ENCODE assay signal across 21 cellular contexts in the genomic region with DNA sequence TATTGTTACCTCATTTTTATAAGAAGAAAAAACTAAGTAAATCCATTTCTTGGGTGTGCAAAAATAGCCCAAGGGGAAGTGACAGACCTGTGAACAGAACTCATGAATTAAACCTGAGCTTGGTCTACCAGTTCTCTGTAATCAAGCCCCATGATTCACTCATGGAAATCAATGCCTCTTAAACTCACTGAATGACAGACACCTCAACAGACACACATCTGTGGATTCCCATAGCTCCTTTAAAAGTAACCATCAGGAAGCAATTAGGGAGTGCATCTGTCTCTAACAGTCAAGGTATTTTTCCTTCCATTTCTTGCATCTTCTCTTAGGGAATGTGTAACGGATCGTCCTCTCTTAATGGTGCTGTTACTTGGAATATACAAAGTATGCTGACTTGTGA.
DNase-seq lines count a peak whose midpoint lies in the region; ATAC-seq and TF ChIP-seq lines count a peak whose summit lies in the region.
"Had no signal": no experiment of that assay in that cellular context is flagged by ENCODE, and none has a peak within 500 bp of the region (broad histone marks: within the 10 kb centered on the region; RNA-seq: fewer than 3 reads in every experiment).

No MANE protein-coding gene starts in this region.

- H3K9me2 ChIP-seq in neural cell (ENCODE audit: insufficient read depth, low read length), result no peaks in the 10 kb centered on the region

- ATAC-seq in SK-N-SH treated with all-trans-retinoic acid at 6 μM for 48 hours, result peak; percentile 86
- ATAC-seq: activated T-helper 17 cell treated with anti-CD3 and anti-CD28 coated beads, Interleukin-2, amount 50 U/mL, for 72 hours; T-cell had no signal

- no peaks in the 10 kb centered on the region for H4K20me1 ChIP-seq in neural cell (ENCODE audit: insufficient read depth)

- H3K9me3 ChIP-seq in A673 (ENCODE audit: low read depth, low read length, poor library complexity, severe bottlenecking) (no peaks in the 10 kb centered on the region), neural cell (ENCODE audit: low read length) (no peaks in the 10 kb centered on the region)

- TF ChIP-seq RAD21 in neural cell (conservative IDR thresholded peaks at IDR 0.05), result no peak

- H2AFZ ChIP-seq in neural cell (ENCODE audit: low read depth, low read length), result no peak overlapping the region
- H2AFZ ChIP-seq: GM23248 had no signal

- CTCF ChIA-PET in A673 (lab: Charles Lee), result no interaction called here

- no TSS peak for BruUV-seq in A673 (replicated peaks; lab: Mats Ljungman, UMichigan)

- no peak for TF ChIP-seq EP300 in neural cell (conservative IDR thresholded peaks at IDR 0.05; ENCODE audit: poor library complexity, severe bottlenecking)

- H3K4me1 ChIP-seq in A673 (ENCODE audit: insufficient read depth, low read length, poor library complexity, severe bottlenecking), result peaks cover 32% of the 10 kb centered on the region

- no peaks in the 10 kb centered on the region for H3K36me3 ChIP-seq in A673 (ENCODE audit: insufficient read depth, low read length, poor library complexity, severe bottlenecking)
- H3K36me3 ChIP-seq in neural cell (ENCODE audit: insufficient read depth, low read length), result no peaks in the 10 kb centered on the region

- no peak overlapping the region for H3K4me2 ChIP-seq in neural cell (ENCODE audit: low read length)
- H3K4me2 ChIP-seq: KMS-11 had no signal

- H3K27me3 ChIP-seq in A673 (replicated peaks; ENCODE audit: insufficient read depth, low read depth, low read length, poor library complexity) (no peaks in the 10 kb centered on the region), neural cell (ENCODE audit: insufficient read depth, low read depth, low read length) (no peaks in the 10 kb centered on the region)

- H3K9ac ChIP-seq in neural cell (ENCODE audit: low read length), result no peak overlapping the region
- H3K9ac ChIP-seq: GM23248, KMS-11 had no signal

- H3K27ac ChIP-seq in A673 (ENCODE audit: low read depth, low read length, poor library complexity, severe bottlenecking), result peak overlapping the region; percentile 54
- H3K27ac ChIP-seq in neural cell (ENCODE audit: low read length), result no peak overlapping the region
- H3K27ac ChIP-seq: GM23248, KMS-11 had no signal

- DNase-seq in A673 (ENCODE audit: low spot score) (peak; percentile 79), HFF-Myc (ENCODE audit: extremely low read depth, low read depth) (peak; percentile 51), activated gamma-delta T cell (lab: John Stamatoyannopoulos, UW) (no peak), Kasumi-1 (lab: John Stamatoyannopoulos, UW) (no peak), NCI-H2107 (lab: John Stamatoyannopoulos, UW) (no peak)
- DNase-seq: activated CD4-positive, alpha-beta memory T cell treated with anti-CD3 and anti-CD28 coated beads for 36 hours; activated CD8-positive, alpha-beta memory T cell treated with anti-CD3 and anti-CD28 coated beads, Interleukin-2, amount 50 U/mL, for 48 hours; aorta; cortex of kidney; GM23248; head of caudate nucleus; NCI-H1694 treated with DMSO at 0.1 percent for 48 hours; NCI-H345; NCI-H774; SIG-M5; substantia nigra; T-cell had no signal

- TF ChIP-seq CTCF in A673 (conservative IDR thresholded peaks at IDR 0.05; ENCODE audit: low read depth, low read length), result no peak
- TF ChIP-seq CTCF in HFF-Myc (IDR thresholded peaks at IDR 0.05; ENCODE audit: low read depth, low read length, missing control alignments), result no peak
- TF ChIP-seq CTCF in neural cell (IDR thresholded peaks at IDR 0.05; ENCODE audit: poor library complexity, severe bottlenecking), result no peak

- intact Hi-C loops in A673 (cut with micrococcal nuclease; ENCODE audit: unreplicated experiment), result no loop called here

- H3K4me3 ChIP-seq in A673 (ENCODE audit: low read depth, low read length, poor library complexity, severe bottlenecking), result no peak overlapping the region
- H3K4me3 ChIP-seq in HFF-Myc (replicated peaks; ENCODE audit: low read depth, low read length), result no peak overlapping the region
- no peak overlapping the region for H3K4me3 ChIP-seq in neural cell (ENCODE audit: low read length)
- H3K4me3 ChIP-seq: GM23248 had no signal

- H3F3A ChIP-seq in neural cell (ENCODE audit: insufficient read depth, low read length, poor library complexity, severe bottlenecking), result no peaks in the 10 kb centered on the region

- POLR2A ChIA-PET in A673 (lab: Charles Lee; ENCODE audit: low non-redundant PET), result no interaction called here

- no peaks in the 10 kb centered on the region for H3K79me2 ChIP-seq in neural cell (replicated peaks; ENCODE audit: insufficient read depth, low read length)

TF ChIP-seq in SK-N-SH treated with all-trans-retinoic acid at 6 μM for 48 hours, 23 proteins besides CTCF, POLR2A, EP300 and RAD21:
- TF ChIP-seq ZC3H10 (CRISPR knock-in tag; IDR thresholded peaks at IDR 0.05), result no peak
- TF ChIP-seq OSR1 (CRISPR knock-in tag; IDR thresholded peaks at IDR 0.05), result no peak
- TF ChIP-seq TOX (CRISPR knock-in tag; IDR thresholded peaks at IDR 0.05; ENCODE audit: borderline replicate concordance), result no peak
- TF ChIP-seq, protein P1, sequence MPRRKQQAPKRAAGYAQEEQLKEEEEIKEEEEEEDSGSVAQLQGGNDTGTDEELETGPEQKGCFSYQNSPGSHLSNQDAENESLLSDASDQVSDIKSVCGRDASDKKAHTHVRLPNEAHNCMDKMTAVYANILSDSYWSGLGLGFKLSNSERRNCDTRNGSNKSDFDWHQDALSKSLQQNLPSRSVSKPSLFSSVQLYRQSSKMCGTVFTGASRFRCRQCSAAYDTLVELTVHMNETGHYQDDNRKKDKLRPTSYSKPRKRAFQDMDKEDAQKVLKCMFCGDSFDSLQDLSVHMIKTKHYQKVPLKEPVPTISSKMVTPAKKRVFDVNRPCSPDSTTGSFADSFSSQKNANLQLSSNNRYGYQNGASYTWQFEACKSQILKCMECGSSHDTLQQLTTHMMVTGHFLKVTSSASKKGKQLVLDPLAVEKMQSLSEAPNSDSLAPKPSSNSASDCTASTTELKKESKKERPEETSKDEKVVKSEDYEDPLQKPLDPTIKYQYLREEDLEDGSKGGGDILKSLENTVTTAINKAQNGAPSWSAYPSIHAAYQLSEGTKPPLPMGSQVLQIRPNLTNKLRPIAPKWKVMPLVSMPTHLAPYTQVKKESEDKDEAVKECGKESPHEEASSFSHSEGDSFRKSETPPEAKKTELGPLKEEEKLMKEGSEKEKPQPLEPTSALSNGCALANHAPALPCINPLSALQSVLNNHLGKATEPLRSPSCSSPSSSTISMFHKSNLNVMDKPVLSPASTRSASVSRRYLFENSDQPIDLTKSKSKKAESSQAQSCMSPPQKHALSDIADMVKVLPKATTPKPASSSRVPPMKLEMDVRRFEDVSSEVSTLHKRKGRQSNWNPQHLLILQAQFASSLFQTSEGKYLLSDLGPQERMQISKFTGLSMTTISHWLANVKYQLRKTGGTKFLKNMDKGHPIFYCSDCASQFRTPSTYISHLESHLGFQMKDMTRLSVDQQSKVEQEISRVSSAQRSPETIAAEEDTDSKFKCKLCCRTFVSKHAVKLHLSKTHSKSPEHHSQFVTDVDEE (CRISPR knock-in tag; IDR thresholded peaks at IDR 0.05), result no peak
- no peak for TF ChIP-seq ARNTL (CRISPR knock-in tag; IDR thresholded peaks at IDR 0.05; ENCODE audit: borderline replicate concordance, low read depth)
- TF ChIP-seq ZNF70 (CRISPR knock-in tag; IDR thresholded peaks at IDR 0.05), result no peak
- TF ChIP-seq RARB (CRISPR knock-in tag; IDR thresholded peaks at IDR 0.05), result no peak

TF ChIP-seq in neural cell, 6 proteins besides CTCF, POLR2A, EP300 and RAD21:
- TF ChIP-seq POLR2AphosphoS5 (IDR thresholded peaks at IDR 0.05), result peak; percentile 19
- TF ChIP-seq, protein P2, sequence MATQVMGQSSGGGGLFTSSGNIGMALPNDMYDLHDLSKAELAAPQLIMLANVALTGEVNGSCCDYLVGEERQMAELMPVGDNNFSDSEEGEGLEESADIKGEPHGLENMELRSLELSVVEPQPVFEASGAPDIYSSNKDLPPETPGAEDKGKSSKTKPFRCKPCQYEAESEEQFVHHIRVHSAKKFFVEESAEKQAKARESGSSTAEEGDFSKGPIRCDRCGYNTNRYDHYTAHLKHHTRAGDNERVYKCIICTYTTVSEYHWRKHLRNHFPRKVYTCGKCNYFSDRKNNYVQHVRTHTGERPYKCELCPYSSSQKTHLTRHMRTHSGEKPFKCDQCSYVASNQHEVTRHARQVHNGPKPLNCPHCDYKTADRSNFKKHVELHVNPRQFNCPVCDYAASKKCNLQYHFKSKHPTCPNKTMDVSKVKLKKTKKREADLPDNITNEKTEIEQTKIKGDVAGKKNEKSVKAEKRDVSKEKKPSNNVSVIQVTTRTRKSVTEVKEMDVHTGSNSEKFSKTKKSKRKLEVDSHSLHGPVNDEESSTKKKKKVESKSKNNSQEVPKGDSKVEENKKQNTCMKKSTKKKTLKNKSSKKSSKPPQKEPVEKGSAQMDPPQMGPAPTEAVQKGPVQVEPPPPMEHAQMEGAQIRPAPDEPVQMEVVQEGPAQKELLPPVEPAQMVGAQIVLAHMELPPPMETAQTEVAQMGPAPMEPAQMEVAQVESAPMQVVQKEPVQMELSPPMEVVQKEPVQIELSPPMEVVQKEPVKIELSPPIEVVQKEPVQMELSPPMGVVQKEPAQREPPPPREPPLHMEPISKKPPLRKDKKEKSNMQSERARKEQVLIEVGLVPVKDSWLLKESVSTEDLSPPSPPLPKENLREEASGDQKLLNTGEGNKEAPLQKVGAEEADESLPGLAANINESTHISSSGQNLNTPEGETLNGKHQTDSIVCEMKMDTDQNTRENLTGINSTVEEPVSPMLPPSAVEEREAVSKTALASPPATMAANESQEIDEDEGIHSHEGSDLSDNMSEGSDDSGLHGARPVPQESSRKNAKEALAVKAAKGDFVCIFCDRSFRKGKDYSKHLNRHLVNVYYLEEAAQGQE (IDR thresholded peaks at IDR 0.05; ENCODE audit: borderline replicate concordance), result peak; percentile 42
- TF ChIP-seq EZH2 (IDR thresholded peaks at IDR 0.05; ENCODE audit: borderline replicate concordance, insufficient read depth, low read length, poor library complexity, severe bottlenecking), result no peak
- TF ChIP-seq MXI1 (conservative IDR thresholded peaks at IDR 0.05; ENCODE audit: poor library complexity, severe bottlenecking), result no peak
- no peak for TF ChIP-seq TAF1 (IDR thresholded peaks at IDR 0.05; ENCODE audit: low read depth)

Comparison
In these comparisons a context has a peak if more than half of its experiments do, and no peak if none do; other contexts are left out.
1. DNase-seq: peak in A673 (single experiment) and HFF-Myc (single experiment); none in activated gamma-delta T cell (single experiment), Kasumi-1 (0 of 2) and NCI-H2107 (single experiment).